ENCODE assay signal across 8 cellular contexts in the genomic region with DNA sequence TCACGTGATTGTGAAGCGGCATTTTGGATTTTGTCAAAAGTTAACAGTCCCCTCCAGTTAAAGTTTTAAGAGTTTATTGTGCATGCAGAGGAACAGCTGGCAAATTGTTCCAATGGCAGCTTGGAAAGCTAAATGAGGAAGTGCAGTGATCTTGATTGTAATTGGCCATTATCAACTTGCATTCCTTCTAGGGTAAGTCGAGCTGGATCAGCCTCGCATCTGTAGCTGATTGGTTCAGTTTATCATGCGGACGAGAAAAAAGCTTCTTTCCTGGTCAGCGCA. TPM values are rescaled to one million over a fixed set of nuclear protein-coding genes. Genes with fewer than 3 reads are reported as not detected.
DNase-seq lines count a peak whose midpoint lies in the region; ATAC-seq and TF ChIP-seq lines count a peak whose summit lies in the region.

No MANE protein-coding gene starts in this region.

- H3K36me3 ChIP-seq in mucosa of descending colon (ENCODE audit: low read depth) = no peaks in the 10 kb centered on the region

- intact Hi-C loops in activated CD4-positive, alpha-beta T cell treated with anti-CD3 and anti-CD28 coated beads, Interleukin-2, amount 10 ng/mL, durations not matched to agents 24 days and 14 days (cut with micrococcal nuclease) = loop anchor here (2.0 to 10.0 kb wide), 5 partner anchors 34 to 956 kb away; a partner anchor contains a TSS
- intact Hi-C loops in mucosa of descending colon (cut with DNase I, micrococcal nuclease) = no loop called here

- H3K4me1 Mint-ChIP-seq in activated CD4-positive, alpha-beta T cell treated with anti-CD3 and anti-CD28 coated beads, Interleukin-2, amount 10 ng/mL, durations not matched to agents 24 days and 14 days = peaks cover 31% of the 10 kb centered on the region
- H3K4me1 Mint-ChIP-seq in effector memory CD8-positive, alpha-beta T cell (ENCODE audit: low read depth in 2 of 2) = peaks cover 26 to 31% of the 10 kb centered on the region in 2 donors

- no peak for TF ChIP-seq CTCF in mucosa of descending colon (IDR thresholded peaks at IDR 0.05)

- H3K27me3 Mint-ChIP-seq in activated CD4-positive, alpha-beta T cell treated with anti-CD3 and anti-CD28 coated beads, Interleukin-2, amount 10 ng/mL, durations not matched to agents 24 days and 14 days = peaks cover 1% of the 10 kb centered on the region
- H3K27me3 Mint-ChIP-seq in effector memory CD8-positive, alpha-beta T cell = no peaks in the 10 kb centered on the region

- peak overlapping the region; percentile 50 for H3K4me3 ChIP-seq in mucosa of descending colon

- ATAC-seq in HG02973 (IDR thresholded peaks at IDR 0.05; ENCODE audit: unreplicated experiment) = peak; percentile 24
- ATAC-seq in effector memory CD8-positive, alpha-beta T cell (replicated peaks) = no peak
- ATAC-seq in mucosa of descending colon = peak; percentile 69
- no peak for ATAC-seq in GM19455 (IDR thresholded peaks at IDR 0.05; ENCODE audit: unreplicated experiment)

- peak overlapping the region; percentile 100 for H3K4me3 Mint-ChIP-seq in activated CD4-positive, alpha-beta T cell treated with anti-CD3 and anti-CD28 coated beads, Interleukin-2, amount 10 ng/mL, durations not matched to agents 24 days and 14 days
- H3K4me3 Mint-ChIP-seq in effector memory CD8-positive, alpha-beta T cell = peak overlapping the region; percentile 99 to 100

- DNase-seq in activated CD4-positive, alpha-beta T cell treated with anti-CD3 and anti-CD28 coated beads, Interleukin-2, amount 10 ng/mL, durations not matched to agents 24 days and 14 days = peak; percentile 72
- no peak for DNase-seq in activated CD4-positive, alpha-beta T cell treated with anti-CD3 and anti-CD28 coated beads for 48 hours
- DNase-seq in SIG-M5 treated with dmso at 0.1 percent for 504 hours (lab: John Stamatoyannopoulos, UW; ENCODE audit: unreplicated experiment) (peak; percentile 88), mucosa of descending colon (peak in 1 of 3 donors; percentile 55)
- no peak for DNase-seq in effector memory CD8-positive, alpha-beta T cell
- no peak for DNase-seq in stimulated activated CD4-positive, alpha-beta T cell treated with anti-CD3 and anti-CD28 coated beads, Interleukin-4, amount 100 ng/mL, for 24 hours

- peaks cover 23% of the 10 kb centered on the region for H3K36me3 Mint-ChIP-seq in activated CD4-positive, alpha-beta T cell treated with anti-CD3 and anti-CD28 coated beads, Interleukin-2, amount 10 ng/mL, durations not matched to agents 24 days and 14 days (ENCODE audit: low read depth)
- peaks cover 38% of the 10 kb centered on the region for H3K36me3 Mint-ChIP-seq in effector memory CD8-positive, alpha-beta T cell (ENCODE audit: insufficient read depth)

- no peaks in the 10 kb centered on the region for H3K9me3 ChIP-seq in mucosa of descending colon

- peaks cover 12% of the 10 kb centered on the region for H3K4me1 ChIP-seq in mucosa of descending colon (ENCODE audit: low read depth)

- H3K27ac Mint-ChIP-seq in activated CD4-positive, alpha-beta T cell treated with anti-CD3 and anti-CD28 coated beads, Interleukin-2, amount 10 ng/mL, durations not matched to agents 24 days and 14 days = peak overlapping the region; percentile 93
- peak overlapping the region; percentile 92 to 96 for H3K27ac Mint-ChIP-seq in effector memory CD8-positive, alpha-beta T cell

- no peaks in the 10 kb centered on the region for H3K9me3 Mint-ChIP-seq in activated CD4-positive, alpha-beta T cell treated with anti-CD3 and anti-CD28 coated beads, Interleukin-2, amount 10 ng/mL, durations not matched to agents 24 days and 14 days
- no peaks in the 10 kb centered on the region for H3K9me3 Mint-ChIP-seq in effector memory CD8-positive, alpha-beta T cell

RNA-seq across cellular contexts. Expression of a gene that starts 0.6 kb away (rescaled TPM):
- total RNA-seq in activated CD4-positive, alpha-beta T cell treated with anti-CD3 and anti-CD28 coated beads, Interleukin-2, amount 10 ng/mL, durations not matched to agents 24 days and 14 days = 22.6 and 23.6 TPM in 2 replicates
- 10 to 100 TPM; 12.3 to 25.4 (median 23.4) TPM for total RNA-seq in mucosa of descending colon

RNA-seq across cellular contexts. Expression of a gene that starts 7.3 kb away (rescaled TPM):
- 380 and 393 TPM in 2 replicates for total RNA-seq in activated CD4-positive, alpha-beta T cell treated with anti-CD3 and anti-CD28 coated beads, Interleukin-2, amount 10 ng/mL, durations not matched to agents 24 days and 14 days
- total RNA-seq in mucosa of descending colon = 100 to 1,000 TPM; 229 to 341 (median 331) TPM

RNA-seq across cellular contexts. Expression of a gene that starts 26.8 kb away (rescaled TPM):
- 38.1 and 38.7 TPM in 2 replicates for total RNA-seq in activated CD4-positive, alpha-beta T cell treated with anti-CD3 and anti-CD28 coated beads, Interleukin-2, amount 10 ng/mL, durations not matched to agents 24 days and 14 days
- 10 to 100 TPM; 30.5 to 43.9 (median 36.5) TPM for total RNA-seq in mucosa of descending colon

RNA-seq across cellular contexts. Expression of a gene that starts 31.2 kb away (rescaled TPM):
- total RNA-seq in activated CD4-positive, alpha-beta T cell treated with anti-CD3 and anti-CD28 coated beads, Interleukin-2, amount 10 ng/mL, durations not matched to agents 24 days and 14 days = 7.2 TPM in 2 replicates
- total RNA-seq in mucosa of descending colon = 1 to 10 TPM; 5.9 to 10.0 (median 6.4) TPM

RNA-seq across cellular contexts. Expression of a gene that starts 34.5 kb away (rescaled TPM):
- total RNA-seq in activated CD4-positive, alpha-beta T cell treated with anti-CD3 and anti-CD28 coated beads, Interleukin-2, amount 10 ng/mL, durations not matched to agents 24 days and 14 days = 83.5 and 89.0 TPM in 2 replicates
- total RNA-seq in mucosa of descending colon = 10 to 100 TPM; 23.2 to 33.5 (median 24.8) TPM

Comparison
In these comparisons a context has a peak if more than half of its experiments do, and no peak if none do; other contexts are left out.
1. DNase-seq: peak in activated CD4-positive, alpha-beta T cell treated with anti-CD3 and anti-CD28 coated beads, Interleukin-2, amount 10 ng/mL, durations not matched to agents 24 days and 14 days (single experiment) and SIG-M5 treated with dmso at 0.1 percent for 504 hours (single experiment); none in activated CD4-positive, alpha-beta T cell treated with anti-CD3 and anti-CD28 coated beads for 48 hours (single experiment), effector memory CD8-positive, alpha-beta T cell (0 of 3) and stimulated activated CD4-positive, alpha-beta T cell treated with anti-CD3 and anti-CD28 coated beads, Interleukin-4, amount 100 ng/mL, for 24 hours (single experiment).
2. ATAC-seq: peak in HG02973 (single experiment) and mucosa of descending colon (single experiment); none in effector memory CD8-positive, alpha-beta T cell (single experiment) and GM19455 (single experiment).